Comparison of ENCODE assay signal across 8 cellular contexts in the genomic region with DNA sequence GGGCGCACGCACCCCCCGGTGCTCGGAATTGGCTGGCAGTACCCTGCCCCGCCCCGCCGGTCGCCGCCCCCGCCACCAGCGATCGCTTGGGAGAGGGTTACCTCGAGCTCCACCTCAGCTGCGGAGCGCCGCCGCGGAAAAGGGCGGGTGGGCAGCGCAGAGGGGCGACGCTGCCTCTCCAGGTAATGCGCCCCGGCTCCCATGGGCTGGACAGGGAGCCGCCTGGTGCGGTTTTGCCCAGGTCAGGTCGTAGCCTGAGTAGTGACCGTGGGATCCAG.
DNase-seq lines count a peak whose midpoint lies in the region; ATAC-seq and TF ChIP-seq lines count a peak whose summit lies in the region.

No MANE protein-coding gene starts in this region.

- H3K4me1 ChIP-seq in DOHH2 (ENCODE audit: control insufficient read depth, low read length) (peaks cover 49% of the 10 kb centered on the region), iPS-20b (ENCODE audit: insufficient read depth, low read length) (no peaks in the 10 kb centered on the region; the same call in 1 of the 2 replicates)

- no peak overlapping the region; the same call in 1 of the 2 replicates for H3K27ac ChIP-seq in DOHH2 (ENCODE audit: low read depth, low read length)
- peak overlapping the region; percentile 75 for H3K27ac ChIP-seq in SU-DHL-6 (ENCODE audit: low read depth, low read length)
- H3K27ac ChIP-seq in iPS-20b (ENCODE audit: low read length), result no peak overlapping the region

- TF ChIP-seq CTCF in DOHH2 (IDR thresholded peaks at IDR 0.05; ENCODE audit: low read depth, low read length, poor library complexity, severe bottlenecking) (no peak), SU-DHL-6 (IDR thresholded peaks at IDR 0.05; ENCODE audit: insufficient read depth, low read length, poor library complexity, severe bottlenecking) (no peak), astrocyte of the cerebellum (IDR thresholded peaks at IDR 0.05; ENCODE audit: low read depth, low read length, missing control alignments) (no peak)

- H3K4me2 ChIP-seq in DOHH2 (ENCODE audit: low read length), result peak overlapping the region; percentile 96
- H3K4me2 ChIP-seq in SU-DHL-6 (ENCODE audit: low read depth, low read length, poor library complexity, severe bottlenecking), result peak overlapping the region; percentile 96

- H3K9me3 ChIP-seq in DOHH2 (ENCODE audit: control insufficient read depth, insufficient read depth, low read length) (no peaks in the 10 kb centered on the region), SU-DHL-6 (ENCODE audit: insufficient read depth, low read length) (no peaks in the 10 kb centered on the region), iPS-20b (ENCODE audit: insufficient read depth, low read depth, low read length) (no peaks in the 10 kb centered on the region)

- H4K20me1 ChIP-seq in DOHH2 (ENCODE audit: control insufficient read depth, insufficient read depth, low read depth, low read length), result peaks cover 22% of the 10 kb centered on the region
- H4K20me1 ChIP-seq in SU-DHL-6 (ENCODE audit: low read depth, low read length), result peaks cover 4% of the 10 kb centered on the region; the same call in 1 of the 2 replicates

- DNase-seq in astrocyte of the cerebellum (ENCODE audit: low read depth) (no peak), cerebellar cortex (ENCODE audit: low spot score) (no peak)
- DNase-seq in stimulated activated CD4-positive, alpha-beta T cell treated with anti-CD3 and anti-CD28 coated beads, Interleukin-1b, Interleukin-23, amount 100 ng/mL, for 24 hours (ENCODE audit: low read depth in 4 of 4, low spot score in 1 of 4), result peak in 3 of 4 experiments; percentile 42 to 63 (median 52)

- H3K4me3 ChIP-seq in DOHH2 (ENCODE audit: low read length) (peak overlapping the region; percentile 98), SU-DHL-6 (ENCODE audit: insufficient read depth, low read length, poor library complexity, severe bottlenecking) (peak overlapping the region; percentile 87), astrocyte of the cerebellum (ENCODE audit: low read depth, low read length) (peak overlapping the region; percentile 77), iPS-20b (ENCODE audit: low read length) (peak overlapping the region; percentile 95)

- H3K9me2 ChIP-seq in DOHH2 (replicated peaks; ENCODE audit: control insufficient read depth, low read length) (no peaks in the 10 kb centered on the region), SU-DHL-6 (replicated peaks; ENCODE audit: insufficient read depth, low read length) (no peaks in the 10 kb centered on the region)

- in situ Hi-C loops in astrocyte of the cerebellum (cut with HindIII; ENCODE audit: low sequenced_read_pairs), result no loop called here

- ATAC-seq in GM21515 (IDR thresholded peaks at IDR 0.05; ENCODE audit: unreplicated experiment) (no peak), GM21576 (IDR thresholded peaks at IDR 0.05; ENCODE audit: unreplicated experiment) (no peak)

- H3K36me3 ChIP-seq in DOHH2 (ENCODE audit: control insufficient read depth, low read length) (peaks cover 35% of the 10 kb centered on the region), SU-DHL-6 (ENCODE audit: low read length) (no peaks in the 10 kb centered on the region), iPS-20b (ENCODE audit: insufficient read depth, low read depth, low read length) (no peaks in the 10 kb centered on the region)

- H3K27me3 ChIP-seq in DOHH2 (ENCODE audit: control insufficient read depth, low read length), result no peaks in the 10 kb centered on the region
- no peaks in the 10 kb centered on the region for H3K27me3 ChIP-seq in SU-DHL-6 (ENCODE audit: low read length)
- peaks cover 51% of the 10 kb centered on the region for H3K27me3 ChIP-seq in iPS-20b (ENCODE audit: insufficient read depth, low read length)

- H3K9ac ChIP-seq in SU-DHL-6 (ENCODE audit: low read length), result peak overlapping the region; percentile 79
- peak overlapping the region; percentile 72; the same call in 1 of the 2 replicates for H3K9ac ChIP-seq in iPS-20b (ENCODE audit: low read depth, low read length)

- H3K79me2 ChIP-seq in DOHH2 (ENCODE audit: control insufficient read depth, low read length) (peaks cover 59% of the 10 kb centered on the region), SU-DHL-6 (ENCODE audit: insufficient read depth, low read length) (peaks cover 39% of the 10 kb centered on the region)

- H2AFZ ChIP-seq in SU-DHL-6 (ENCODE audit: low read depth, low read length, severe bottlenecking), result peak overlapping the region; percentile 16

- H3F3A ChIP-seq in DOHH2 (ENCODE audit: control insufficient read depth, insufficient read depth) (peaks cover 20% of the 10 kb centered on the region), SU-DHL-6 (ENCODE audit: insufficient read depth) (peaks cover 16% of the 10 kb centered on the region)

Comparison
In these comparisons a context has a peak if more than half of its experiments do, and no peak if none do; other contexts are left out.
1. DNase-seq: peak in stimulated activated CD4-positive, alpha-beta T cell treated with anti-CD3 and anti-CD28 coated beads, Interleukin-1b, Interleukin-23, amount 100 ng/mL, for 24 hours (3 of 4); none in astrocyte of the cerebellum (single experiment) and cerebellar cortex (single experiment).
2. Peak in every context shown above with its lines, with median percentiles within 50 percentile points of each other: H3K4me3 ChIP-seq.